Comparison of ENCODE assay signal across 1 cellular context in the genomic region with DNA sequence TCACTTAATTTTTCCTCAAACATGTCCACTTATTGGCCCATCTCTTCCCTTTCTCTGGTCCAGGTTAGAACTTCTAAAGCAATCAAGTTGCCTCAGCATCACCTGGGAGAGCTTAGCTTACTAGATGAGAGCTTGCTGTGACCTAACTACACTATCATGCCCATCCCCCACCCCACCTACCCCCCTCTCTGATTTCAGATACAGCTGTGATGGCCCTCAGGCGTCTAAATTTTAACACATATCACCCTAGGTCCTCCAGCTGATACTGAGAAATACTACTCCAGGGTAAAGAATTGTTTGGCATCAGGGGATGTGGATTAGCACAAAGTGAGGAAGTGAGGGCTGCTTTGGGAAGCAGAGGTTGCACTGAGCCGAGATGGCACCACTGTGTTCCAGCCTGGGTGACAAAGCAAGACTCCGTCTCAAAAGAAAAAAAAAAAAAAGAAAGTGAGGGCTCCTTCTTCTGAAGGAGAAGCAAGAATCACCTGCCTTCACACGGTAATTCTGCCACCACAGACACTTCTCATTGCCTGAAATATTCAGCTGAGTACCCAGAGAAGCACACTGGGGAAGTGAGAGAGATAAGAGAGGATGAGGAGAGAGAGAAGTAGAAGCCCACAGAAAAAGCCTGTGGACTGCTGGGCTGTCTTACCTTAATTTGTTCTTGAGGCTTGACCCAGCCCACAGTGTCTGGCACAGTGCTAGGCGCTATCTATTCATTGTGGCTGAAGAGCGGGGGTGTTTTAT.
TF ChIP-seq lines count a peak whose summit lies in the region.

No MANE protein-coding gene starts in this region.

TF ChIP-seq in GM12878, 131 proteins besides CTCF, POLR2A, EP300 and RAD21 (continued from another document):
- TF ChIP-seq ZBTB33 (IDR thresholded peaks at IDR 0.05) = no peak
- TF ChIP-seq, protein P1, sequence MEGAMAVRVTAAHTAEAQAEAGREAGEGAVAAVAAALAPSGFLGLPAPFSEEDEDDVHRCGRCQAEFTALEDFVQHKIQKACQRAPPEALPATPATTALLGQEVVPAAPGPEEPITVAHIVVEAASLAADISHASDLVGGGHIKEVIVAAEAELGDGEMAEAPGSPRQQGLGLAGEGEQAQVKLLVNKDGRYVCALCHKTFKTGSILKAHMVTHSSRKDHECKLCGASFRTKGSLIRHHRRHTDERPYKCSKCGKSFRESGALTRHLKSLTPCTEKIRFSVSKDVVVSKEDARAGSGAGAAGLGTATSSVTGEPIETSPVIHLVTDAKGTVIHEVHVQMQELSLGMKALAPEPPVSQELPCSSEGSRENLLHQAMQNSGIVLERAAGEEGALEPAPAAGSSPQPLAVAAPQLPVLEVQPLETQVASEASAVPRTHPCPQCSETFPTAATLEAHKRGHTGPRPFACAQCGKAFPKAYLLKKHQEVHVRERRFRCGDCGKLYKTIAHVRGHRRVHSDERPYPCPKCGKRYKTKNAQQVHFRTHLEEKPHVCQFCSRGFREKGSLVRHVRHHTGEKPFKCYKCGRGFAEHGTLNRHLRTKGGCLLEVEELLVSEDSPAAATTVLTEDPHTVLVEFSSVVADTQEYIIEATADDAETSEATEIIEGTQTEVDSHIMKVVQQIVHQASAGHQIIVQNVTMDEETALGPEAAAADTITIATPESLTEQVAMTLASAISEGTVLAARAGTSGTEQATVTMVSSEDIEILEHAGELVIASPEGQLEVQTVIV (IDR thresholded peaks at IDR 0.05; ENCODE audit: borderline replicate concordance, partially characterized antibody) = no peak
- no peak for TF ChIP-seq HDAC6 (IDR thresholded peaks at IDR 0.05; ENCODE audit: unreplicated experiment)
- 0 out of 2 replicates have a peak, but pooled peaks have one; percentile 33 for TF ChIP-seq NBN (IDR thresholded peaks at IDR 0.05)
- TF ChIP-seq, protein P2, sequence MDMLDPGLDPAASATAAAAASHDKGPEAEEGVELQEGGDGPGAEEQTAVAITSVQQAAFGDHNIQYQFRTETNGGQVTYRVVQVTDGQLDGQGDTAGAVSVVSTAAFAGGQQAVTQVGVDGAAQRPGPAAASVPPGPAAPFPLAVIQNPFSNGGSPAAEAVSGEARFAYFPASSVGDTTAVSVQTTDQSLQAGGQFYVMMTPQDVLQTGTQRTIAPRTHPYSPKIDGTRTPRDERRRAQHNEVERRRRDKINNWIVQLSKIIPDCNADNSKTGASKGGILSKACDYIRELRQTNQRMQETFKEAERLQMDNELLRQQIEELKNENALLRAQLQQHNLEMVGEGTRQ (IDR thresholded peaks at IDR 0.05; ENCODE audit: borderline replicate concordance, low read depth, low read length) = no peak
- no peak for TF ChIP-seq IRF4 (IDR thresholded peaks at IDR 0.05; ENCODE audit: low read depth, low read length)
- 0 out of 2 replicates have a peak, but pooled peaks have one; percentile 7 for TF ChIP-seq ZNF384 (IDR thresholded peaks at IDR 0.05; ENCODE audit: borderline replicate concordance, low read depth, low read length)
- TF ChIP-seq NFXL1 (IDR thresholded peaks at IDR 0.05; ENCODE audit: borderline replicate concordance) = no peak
